ENCODE assay signal across 11 cellular contexts in genomic region chr15:80061581-80061980, GRCh38. TPM values are rescaled to one million over a fixed set of nuclear protein-coding genes. Genes with fewer than 3 reads are reported as not detected.
DNase-seq lines count a peak whose midpoint lies in the region; ATAC-seq and TF ChIP-seq lines count a peak whose summit lies in the region.
"Had no signal": no experiment of that assay in that cellular context is flagged by ENCODE, and none has a peak within 500 bp of the region (broad histone marks: within the 10 kb centered on the region; RNA-seq: fewer than 3 reads in every experiment).

No MANE protein-coding gene starts in this region.

- no peak overlapping the region for H4K5ac ChIP-seq in IMR-90 (ENCODE audit: low read depth, low read length)

- TF ChIP-seq POLR2A in IMR-90 (IDR thresholded peaks at IDR 0.05; ENCODE audit: low read depth, low read length), result no peak

- H4K8ac ChIP-seq in IMR-90 (ENCODE audit: low read depth in 2 of 2, low read length in 2 of 2), result no peak overlapping the region

- H4K20me1 ChIP-seq in IMR-90 (ENCODE audit: insufficient read depth, low read length), result peaks cover 11% of the 10 kb centered on the region; the same call in 1 of the 2 replicates

- in situ Hi-C loops in IMR-90 (cut with MboI; ENCODE audit: low sequenced_read_pairs), result no loop called here

- H3K14ac ChIP-seq in IMR-90 (replicated peaks; ENCODE audit: low read depth, low read length), result no peak overlapping the region

- H3K9ac ChIP-seq in IMR-90 (ENCODE audit: low read depth, low read length), result no peak overlapping the region

- no peak overlapping the region for H4K91ac ChIP-seq in IMR-90 (ENCODE audit: insufficient read depth, low read depth, low read length)

- H2BK15ac ChIP-seq in IMR-90 (ENCODE audit: low read depth, low read length), result no peak overlapping the region

- peaks cover 3% of the 10 kb centered on the region for H3K36me3 ChIP-seq in CD4-positive, CD25-positive, alpha-beta regulatory T cell (ENCODE audit: control insufficient read depth, insufficient read depth, low read length)
- H3K36me3 ChIP-seq in IMR-90 (ENCODE audit: control insufficient read depth, insufficient read depth, low read length), result no peaks in the 10 kb centered on the region
- no peaks in the 10 kb centered on the region for H3K36me3 ChIP-seq in naive thymus-derived CD4-positive, alpha-beta T cell (ENCODE audit: control insufficient read depth in 2 of 3, insufficient read depth in 3 of 3, low read length in 3 of 3)
- H3K36me3 ChIP-seq: neutrophil had no signal

- POLR2A ChIA-PET in IMR-90 (lab: Charles Lee; ENCODE audit: unreplicated experiment), result interaction anchor here (0.5 kb wide), 1 partner anchor 73 kb away, joined by 3 read pairs; no protein-coding TSS in a partner anchor
- POLR2A ChIA-PET in naive thymus-derived CD4-positive, alpha-beta T cell (lab: Charles Lee), result interaction anchor here (2.9 kb wide), 1 partner anchor 139 kb away, joined by 21 read pairs; no protein-coding TSS in a partner anchor

- no peak for ATAC-seq in CD4-positive, CD25-positive, alpha-beta regulatory T cell (ENCODE audit: low read depth in 2 of 2)
- ATAC-seq in IMR-90 (ENCODE audit: low read depth) (no peak), GM21737 (IDR thresholded peaks at IDR 0.05; ENCODE audit: unreplicated experiment) (no peak), GM21619 (IDR thresholded peaks at IDR 0.05; ENCODE audit: unreplicated experiment) (no peak)
- no peak for ATAC-seq in naive thymus-derived CD4-positive, alpha-beta T cell

- no peak overlapping the region for H2AK5ac ChIP-seq in IMR-90 (ENCODE audit: low read depth, low read length)

- dilution Hi-C loops in IMR-90 (cut with HindIII; ENCODE audit: low sequenced_read_pairs, unreplicated experiment), result no loop called here

- H3K4me1 ChIP-seq in CD4-positive, CD25-positive, alpha-beta regulatory T cell (ENCODE audit: control insufficient read depth, insufficient read depth, low read length, poor library complexity, severe bottlenecking), result peaks cover 29% of the 10 kb centered on the region
- peaks cover 3% of the 10 kb centered on the region; the same call in 1 of the 2 replicates for H3K4me1 ChIP-seq in IMR-90 (ENCODE audit: control insufficient read depth, insufficient read depth, low read length)
- peaks cover 9 to 12% of the 10 kb centered on the region in 2 donors for H3K4me1 ChIP-seq in naive thymus-derived CD4-positive, alpha-beta T cell (ENCODE audit: control insufficient read depth in 2 of 2, insufficient read depth in 2 of 2, low read length in 2 of 2)

- CTCF ChIA-PET in IMR-90 (lab: Yijun Ruan, JAX), result interaction anchor here (1.2 kb wide), 1 partner anchor 11 kb away, joined by 3 read pairs; no protein-coding TSS in a partner anchor
- CTCF ChIA-PET in naive thymus-derived CD4-positive, alpha-beta T cell (lab: Charles Lee), result interaction anchor here (1.7 kb wide), 1 partner anchor 10 kb away, joined by 7 read pairs; no protein-coding TSS in a partner anchor

- H3K9me3 ChIP-seq in CD4-positive, CD25-positive, alpha-beta regulatory T cell (ENCODE audit: control insufficient read depth in 2 of 2, low read length in 2 of 2), result no peaks in the 10 kb centered on the region
- no peaks in the 10 kb centered on the region for H3K9me3 ChIP-seq in IMR-90 (ENCODE audit: control insufficient read depth, insufficient read depth, low read length)
- H3K9me3 ChIP-seq in naive thymus-derived CD4-positive, alpha-beta T cell (ENCODE audit: control insufficient read depth in 2 of 3, low read length in 3 of 3), result no peaks in the 10 kb centered on the region
- H3K9me3 ChIP-seq: neutrophil had no signal

- no peak overlapping the region for H3K4ac ChIP-seq in IMR-90 (ENCODE audit: low read depth, low read length)

- no peaks in the 10 kb centered on the region for H3K9me3 Mint-ChIP-seq in CD4-positive, CD25-positive, alpha-beta regulatory T cell
- no peaks in the 10 kb centered on the region for H3K9me3 Mint-ChIP-seq in naive thymus-derived CD4-positive, alpha-beta T cell

- H2BK20ac ChIP-seq in IMR-90 (ENCODE audit: low read depth, low read length), result no peak overlapping the region

- peaks cover 18% of the 10 kb centered on the region for H3K27me3 Mint-ChIP-seq in CD4-positive, CD25-positive, alpha-beta regulatory T cell
- no peaks in the 10 kb centered on the region for H3K27me3 Mint-ChIP-seq in naive thymus-derived CD4-positive, alpha-beta T cell

- no peak overlapping the region for H2AK9ac ChIP-seq in IMR-90 (replicated peaks; ENCODE audit: low read depth, low read length, poor library complexity)

- no peak overlapping the region for H3K23ac ChIP-seq in IMR-90 (ENCODE audit: low read depth, low read length)

- H3K18ac ChIP-seq in IMR-90 (ENCODE audit: low read depth, low read length), result no peak overlapping the region

- H3K56ac ChIP-seq in IMR-90 (ENCODE audit: extremely low read depth, insufficient read depth, low read length), result no peak overlapping the region

- H3K27ac ChIP-seq in CD4-positive, CD25-positive, alpha-beta regulatory T cell (ENCODE audit: insufficient read depth, low read length, poor library complexity, severe bottlenecking), result no peak overlapping the region
- no peak overlapping the region for H3K27ac ChIP-seq in IMR-90 (ENCODE audit: insufficient read depth, low read length)
- no peak overlapping the region for H3K27ac ChIP-seq in naive thymus-derived CD4-positive, alpha-beta T cell (ENCODE audit: low read depth, low read length)

- peak overlapping the region; percentile 91 to 98 (median 94) for H3K4me3 Mint-ChIP-seq in CD4-positive, CD25-positive, alpha-beta regulatory T cell
- peak overlapping the region; percentile 82 to 97 (median 91) for H3K4me3 Mint-ChIP-seq in naive thymus-derived CD4-positive, alpha-beta T cell

- no peak for DNase-seq in CD4-positive, CD25-positive, alpha-beta regulatory T cell
- peak; percentile 43 for DNase-seq in IMR-90
- DNase-seq in cardiac fibroblast (ENCODE audit: low read depth in 2 of 2), result peak; percentile 18 to 22
- no peak for DNase-seq in naive thymus-derived CD4-positive, alpha-beta T cell
- no peak for DNase-seq in MV-4-11 (lab: John Stamatoyannopoulos, UW)
- DNase-seq in NCI-H2196 (lab: John Stamatoyannopoulos, UW; ENCODE audit: unreplicated experiment), result no peak
- DNase-seq: cortex of kidney, NCI-H1092 treated with DMSO at 0.1 percent for 48 hours had no signal

- no peaks in the 10 kb centered on the region for H3K27me3 ChIP-seq in CD4-positive, CD25-positive, alpha-beta regulatory T cell (ENCODE audit: control insufficient read depth, insufficient read depth, low read length)
- H3K27me3 ChIP-seq in IMR-90 (ENCODE audit: control insufficient read depth, insufficient read depth, low read length), result no peaks in the 10 kb centered on the region; the same call in 1 of the 2 replicates
- no peaks in the 10 kb centered on the region for H3K27me3 ChIP-seq in naive thymus-derived CD4-positive, alpha-beta T cell (ENCODE audit: control insufficient read depth in 2 of 2, insufficient read depth in 2 of 2, low read length in 2 of 2)

- no peak overlapping the region for H2BK120ac ChIP-seq in IMR-90 (ENCODE audit: low read depth, low read length)

- H3K4me3 ChIP-seq in CD4-positive, CD25-positive, alpha-beta regulatory T cell (ENCODE audit: low read depth, low read length), result peak overlapping the region; percentile 95
- H3K4me3 ChIP-seq in IMR-90 (ENCODE audit: insufficient read depth, low read depth, low read length) (no peak overlapping the region), cardiac fibroblast (replicated peaks in 1 of 2; ENCODE audit: low read depth in 2 of 2, low read length in 2 of 2) (no peak overlapping the region)
- peak overlapping the region; percentile 92 for H3K4me3 ChIP-seq in naive thymus-derived CD4-positive, alpha-beta T cell (ENCODE audit: low read length)

- peaks cover 0 to 27% of the 10 kb centered on the region in 2 experiments; a peak in 2 of 4 replicates for H3K79me1 ChIP-seq in IMR-90 (ENCODE audit: low read depth in 1 of 2, low read length in 2 of 2)

- no peaks in the 10 kb centered on the region for H3K36me3 Mint-ChIP-seq in CD4-positive, CD25-positive, alpha-beta regulatory T cell
- no peaks in the 10 kb centered on the region for H3K36me3 Mint-ChIP-seq in naive thymus-derived CD4-positive, alpha-beta T cell

- TF ChIP-seq RAD21 in IMR-90 (IDR thresholded peaks at IDR 0.05; ENCODE audit: low read length), result no peak

- peak overlapping the region in 2 of 3 donors; percentile 79 to 96 for H3K27ac Mint-ChIP-seq in CD4-positive, CD25-positive, alpha-beta regulatory T cell
- H3K27ac Mint-ChIP-seq in naive thymus-derived CD4-positive, alpha-beta T cell, result peak overlapping the region in 7 of 9 donors; percentile 38 to 98 (median 89)

- WGBS in IMR-90 (ENCODE audit: extremely low coverage in 2 of 2, insufficient read length in 1 of 2), 2 experiments, result no CpG with 5 or more reads among the region's 5 CpGs

- no peak overlapping the region for H2AFZ ChIP-seq in IMR-90 (replicated peaks; ENCODE audit: low read length, poor library complexity)

- H3K9me1 ChIP-seq in IMR-90 (ENCODE audit: insufficient read depth, low read length), result no peaks in the 10 kb centered on the region

- no peak for TF ChIP-seq CTCF in IMR-90 (conservative IDR thresholded peaks at IDR 0.05; ENCODE audit: low read depth, low read length)
- no peak for TF ChIP-seq CTCF in cardiac fibroblast (IDR thresholded peaks at IDR 0.05; ENCODE audit: low read depth, low read length)

- H3K4me1 Mint-ChIP-seq in CD4-positive, CD25-positive, alpha-beta regulatory T cell, result peaks cover 30 to 64% (median 45%) of the 10 kb centered on the region in 4 donors
- H3K4me1 Mint-ChIP-seq in naive thymus-derived CD4-positive, alpha-beta T cell, result peaks cover 21 to 48% (median 40%) of the 10 kb centered on the region in 7 donors

- TSS peak; percentile 26 for BruUV-seq in IMR-90 (replicated peaks; lab: Mats Ljungman, UMichigan)

- H2BK5ac ChIP-seq in IMR-90 (ENCODE audit: low read depth, low read length, poor library complexity, severe bottlenecking), result peak overlapping the region; percentile 22

- H3K4me2 ChIP-seq in IMR-90 (ENCODE audit: low read depth, low read length), result peak overlapping the region; percentile 90

- intact Hi-C loops in IMR-90 (cut with micrococcal nuclease), result loop anchor here (10.0 kb wide), 1 partner anchor 173 kb away; no protein-coding TSS in a partner anchor
- intact Hi-C loops in naive thymus-derived CD4-positive, alpha-beta T cell (cut with micrococcal nuclease), result no loop called here

TF ChIP-seq in IMR-90, 13 proteins besides CTCF, POLR2A, EP300 and RAD21:
- no peak for TF ChIP-seq FOS (IDR thresholded peaks at IDR 0.05; ENCODE audit: low read depth, low read length)
- TF ChIP-seq CEBPB (IDR thresholded peaks at IDR 0.05; ENCODE audit: low read depth, low read length), result 0 out of 2 replicates have a peak, but pooled peaks have one; percentile 29
TF ChIP-seq in IMR-90: peak in this region for 1.

RNA-seq across cellular contexts. Expression of gene ZFAND6, which starts 2.1 kb away (rescaled TPM):
- total RNA-seq in CD4-positive, CD25-positive, alpha-beta regulatory T cell, result 94.7 TPM
- 100 to 1,000 TPM; 107 to 124 (median 117) TPM for polyA plus RNA-seq in CD4-positive, CD25-positive, alpha-beta regulatory T cell
- total RNA-seq in IMR-90 (2012; rRNA removed), result 88.6 and 96.4 TPM in 2 replicates
- polyA plus RNA-seq in IMR-90 (2012; rRNA removed), result 56.0 and 77.5 TPM in 2 replicates
- polyA plus RNA-seq in IMR-90 (2012; cell fraction: cytosol; rRNA removed), result 67.0 and 119 TPM in 2 replicates
- 33.2 and 65.3 TPM in 2 replicates for polyA plus RNA-seq in IMR-90 (2012; cell fraction: nucleus; rRNA removed; ENCODE audit: low replicate concordance)
- total RNA-seq in naive thymus-derived CD4-positive, alpha-beta T cell, result 100 to 1,000 TPM in 1 of 5 experiments, 10 to 100 TPM in 4; 51.0 to 113 (median 65.5) TPM
- polyA plus RNA-seq in naive thymus-derived CD4-positive, alpha-beta T cell, result 100 to 1,000 TPM in 1 of 2 donors, 10 to 100 TPM in 1; 89.2 to 105 TPM

Comparison
In these comparisons a context has a peak if more than half of its experiments do, and no peak if none do; other contexts are left out.
1. DNase-seq: peak in IMR-90 (single experiment) and cardiac fibroblast (2 of 2); none in CD4-positive, CD25-positive, alpha-beta regulatory T cell (0 of 3), naive thymus-derived CD4-positive, alpha-beta T cell (0 of 9), MV-4-11 (single experiment) and NCI-H2196 (single experiment).
2. H3K4me3 ChIP-seq: peak in CD4-positive, CD25-positive, alpha-beta regulatory T cell (single experiment) and naive thymus-derived CD4-positive, alpha-beta T cell (single experiment); none in IMR-90 (single experiment) and cardiac fibroblast (0 of 2).